Comparison of ENCODE assay signal across 10 cellular contexts in the genomic region with DNA sequence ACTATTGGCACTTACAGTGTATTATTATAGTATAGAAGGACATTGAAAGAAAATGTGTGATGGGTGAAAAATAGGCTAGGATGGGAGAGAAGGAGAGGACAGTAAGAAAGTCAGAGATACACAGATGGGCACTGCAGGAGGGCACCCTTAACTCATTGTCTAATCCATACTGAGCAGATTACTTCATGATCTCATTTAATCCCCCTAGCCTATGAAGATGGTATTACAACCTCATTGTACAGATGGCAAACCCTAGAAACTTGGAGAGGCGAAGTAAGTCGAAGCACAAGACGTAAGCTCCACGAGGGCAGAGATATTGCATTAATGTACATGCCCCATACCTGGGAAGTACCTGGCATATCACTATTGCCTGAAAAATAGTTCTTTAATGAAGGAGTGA.
DNase-seq lines count a peak whose midpoint lies in the region; ATAC-seq and TF ChIP-seq lines count a peak whose summit lies in the region.
"Had no signal": no experiment of that assay in that cellular context is flagged by ENCODE, and none has a peak within 500 bp of the region (broad histone marks: within the 10 kb centered on the region; RNA-seq: fewer than 3 reads in every experiment).

No MANE protein-coding gene starts in this region.

- no peak overlapping the region for H2AFZ ChIP-seq in fibroblast of lung (ENCODE audit: low read length)

- in situ Hi-C loops in G401 (cut with HindIII; ENCODE audit: low sequenced_read_pairs) = no loop called here

- H3K4me2 ChIP-seq in fibroblast of lung (ENCODE audit: extremely low read depth, insufficient read depth, low read length) = no peak overlapping the region

- no peaks in the 10 kb centered on the region for H3K27me3 ChIP-seq in fibroblast of lung (ENCODE audit: control insufficient read depth, insufficient read depth, low read length)

- no peaks in the 10 kb centered on the region for H4K20me1 ChIP-seq in fibroblast of lung (ENCODE audit: control insufficient read depth, extremely low read depth, insufficient read depth, low read length)

- DNase-seq in AG10803 (ENCODE audit: low read depth) (no peak), NCI-H1694 treated with DMSO at 0.1 percent for 48 hours (lab: John Stamatoyannopoulos, UW) (peak; percentile 12), fibroblast of lung (ENCODE audit: low read depth in 2 of 2) (peak; percentile 1 to 3), G401 (ENCODE audit: low spot score) (no peak), T1000 (lab: John Stamatoyannopoulos, UW) (no peak), activated gamma-delta T cell treated with Interleukin-2 at 50 U/mL for 16 hours (no peak), NCI-H187 treated with DMSO at 0.1 percent for 48 hours (lab: John Stamatoyannopoulos, UW) (no peak)
- DNase-seq: psoas muscle; stimulated activated naive B cell treated with anti-CD40 and anti-IgM and Interleukin-4, amounts not matched to agents 10 μg/mL and 1 μg/mL and 100 μg/mL, for 72 hours had no signal

- TF ChIP-seq CTCF in AG10803 (conservative IDR thresholded peaks at IDR 0.05; ENCODE audit: low read length) (peak; percentile 48), fibroblast of lung (conservative IDR thresholded peaks at IDR 0.05 in 1 of 2, IDR thresholded peaks at IDR 0.05 in 1 of 2; ENCODE audit: low read depth in 1 of 2, low read length in 2 of 2) (peak in 1 of 2 donors; percentile 42)

- ATAC-seq in GM18861 (IDR thresholded peaks at IDR 0.05; ENCODE audit: unreplicated experiment) = peak; percentile 69
- ATAC-seq: psoas muscle had no signal

- H3K79me2 ChIP-seq in fibroblast of lung (ENCODE audit: control insufficient read depth, insufficient read depth, low read length) = no peaks in the 10 kb centered on the region

- no peaks in the 10 kb centered on the region for H3K9me3 ChIP-seq in fibroblast of lung (ENCODE audit: control insufficient read depth, insufficient read depth, low read depth, low read length)
- H3K9me3 ChIP-seq: psoas muscle had no signal

- H3K4me1 ChIP-seq in fibroblast of lung (ENCODE audit: control insufficient read depth, extremely low read depth, insufficient read depth, low read length) = no peaks in the 10 kb centered on the region
- H3K4me1 ChIP-seq: psoas muscle had no signal

- no peak overlapping the region for H3K27ac ChIP-seq in fibroblast of lung (ENCODE audit: insufficient read depth, low read length)
- H3K27ac ChIP-seq: psoas muscle had no signal

- no peak overlapping the region for H3K4me3 ChIP-seq in AG10803 (ENCODE audit: low read length)
- no peak overlapping the region for H3K4me3 ChIP-seq in fibroblast of lung (replicated peaks in 1 of 4; ENCODE audit: control extremely low read depth in 1 of 4, insufficient read depth in 1 of 4, low read depth in 3 of 4, low read length in 4 of 4)
- H3K4me3 ChIP-seq: psoas muscle had no signal

- no peak overlapping the region for H3K9ac ChIP-seq in fibroblast of lung (ENCODE audit: insufficient read depth, low read length)

- H3K36me3 ChIP-seq in fibroblast of lung (ENCODE audit: control insufficient read depth, insufficient read depth, low read length) = no peaks in the 10 kb centered on the region

Comparison
In these comparisons a context has a peak if more than half of its experiments do, and no peak if none do; other contexts are left out.
1. DNase-seq: peak in NCI-H1694 treated with DMSO at 0.1 percent for 48 hours (single experiment) and fibroblast of lung (2 of 2); none in AG10803 (single experiment), G401 (single experiment), T1000 (single experiment), activated gamma-delta T cell treated with Interleukin-2 at 50 U/mL for 16 hours (single experiment) and NCI-H187 treated with DMSO at 0.1 percent for 48 hours (single experiment).